ENCODE assay signal across 10 cellular contexts in the genomic region with DNA sequence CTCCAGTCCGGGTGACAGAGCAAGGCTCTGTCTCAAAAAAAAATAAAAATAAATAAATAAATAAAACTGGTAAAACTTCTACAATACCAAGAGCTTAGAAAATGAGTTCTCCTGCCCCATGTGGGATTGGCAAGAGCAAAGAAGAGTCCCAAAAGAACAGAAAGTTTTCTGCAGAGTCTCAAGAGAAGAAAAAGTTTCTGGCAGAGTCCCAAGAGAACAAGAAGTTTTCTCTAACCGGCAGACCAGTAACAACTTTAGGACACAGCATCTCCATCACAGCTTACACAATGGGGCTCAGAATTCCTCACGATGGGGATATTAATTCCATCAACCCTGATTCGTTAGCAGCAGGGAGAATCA. TPM values are rescaled to one million over a fixed set of nuclear protein-coding genes. Genes with fewer than 3 reads are reported as not detected.
DNase-seq lines count a peak whose midpoint lies in the region; ATAC-seq and TF ChIP-seq lines count a peak whose summit lies in the region.
"Had no signal": no experiment of that assay in that cellular context is flagged by ENCODE, and none has a peak within 500 bp of the region (broad histone marks: within the 10 kb centered on the region; RNA-seq: fewer than 3 reads in every experiment).

No MANE protein-coding gene starts in this region.

- H4K20me1 ChIP-seq in hepatocyte (ENCODE audit: insufficient read depth, poor library complexity, severe bottlenecking): no peaks in the 10 kb centered on the region

- H3K27ac ChIP-seq in hepatocyte: no peak overlapping the region
- H3K27ac ChIP-seq in skin epidermis: peak overlapping the region in 8 of 21 experiments; percentile 58 to 88 (median 81)

- H3K4me1 Mint-ChIP-seq in activated B cell treated with CpG ODN at 0.5 μM for 24 hours: peaks cover 25% of the 10 kb centered on the region

- DNase-seq in HAP-1 (ENCODE audit: low spot score in 2 of 2) (no peak), activated B cell treated with CpG ODN at 0.5 μM for 24 hours (no peak), hepatocyte (ENCODE audit: low spot score) (no peak), KG1 (lab: John Stamatoyannopoulos, UW) (no peak), foreskin melanocyte (no peak)
- DNase-seq: activated effector memory CD4-positive, alpha-beta T cell treated with anti-CD3 and anti-CD28 coated beads, Interleukin-2, amount 50 U/mL, for 16 hours; NCI-H2029 had no signal

- H3K4me2 ChIP-seq in hepatocyte: peak overlapping the region; percentile 85

- H3K27ac Mint-ChIP-seq in activated B cell treated with CpG ODN at 0.5 μM for 24 hours: peak overlapping the region; percentile 91

- no peaks in the 10 kb centered on the region for H3K79me2 ChIP-seq in hepatocyte

- H2AFZ ChIP-seq in hepatocyte: no peak overlapping the region

- peaks cover 3% of the 10 kb centered on the region for H3K27me3 Mint-ChIP-seq in activated B cell treated with CpG ODN at 0.5 μM for 24 hours

- H3K9me3 Mint-ChIP-seq in activated B cell treated with CpG ODN at 0.5 μM for 24 hours: no peaks in the 10 kb centered on the region

- in situ Hi-C loops in HAP-1 (cut with MboI; ENCODE audit: low sequenced_read_pairs): no loop called here

- H3K4me3 ChIP-seq in HAP-1 (peak overlapping the region; percentile 60), hepatocyte (no peak overlapping the region), skin epidermis (peak overlapping the region in 6 of 7 experiments; percentile 43 to 82 (median 66))

- no peak for TF ChIP-seq CTCF in activated B cell treated with CpG ODN at 0.5 μM for 24 hours (IDR thresholded peaks at IDR 0.05)
- TF ChIP-seq CTCF in hepatocyte (IDR thresholded peaks at IDR 0.05; ENCODE audit: poor library complexity): no peak

- H3K4me1 ChIP-seq in HAP-1 (peaks cover 11% of the 10 kb centered on the region), hepatocyte (ENCODE audit: insufficient read depth) (peaks cover 13% of the 10 kb centered on the region)

- H3K4me3 Mint-ChIP-seq in activated B cell treated with CpG ODN at 0.5 μM for 24 hours: peak overlapping the region; percentile 99

- intact Hi-C loops in activated B cell treated with CpG ODN at 0.5 μM for 24 hours (cut with micrococcal nuclease): no loop called here

- POLR2A ChIA-PET in activated B cell treated with CpG ODN at 0.5 μM for 24 hours (lab: Charles Lee): no interaction called here

- no peaks in the 10 kb centered on the region for H3K27me3 ChIP-seq in HAP-1 (ENCODE audit: low read depth)
- H3K27me3 ChIP-seq in hepatocyte: no peaks in the 10 kb centered on the region

- ATAC-seq in activated B cell treated with CpG ODN at 0.5 μM for 24 hours (ENCODE audit: low read depth) (no peak), GM19023 (IDR thresholded peaks at IDR 0.05; ENCODE audit: unreplicated experiment) (no peak)
- ATAC-seq in activated CD4-positive, CD25-positive, alpha-beta regulatory T cell treated with anti-CD3 and anti-CD28 coated beads, Interleukin-2, amount 50 U/mL, for 24 hours: no peak

- H3K36me3 Mint-ChIP-seq in activated B cell treated with CpG ODN at 0.5 μM for 24 hours (ENCODE audit: low read depth): peaks cover 16% of the 10 kb centered on the region

- H3K9me3 ChIP-seq in HAP-1: no peaks in the 10 kb centered on the region
- H3K9me3 ChIP-seq in hepatocyte (ENCODE audit: low read depth): no peaks in the 10 kb centered on the region

- 80% methylated on average over 4 of the region's 4 CpGs for WGBS in hepatocyte (ENCODE audit: low lambda C conversion rate, missing lambda C conversion rate)

- H3K36me3 ChIP-seq in HAP-1 (replicated peaks) (no peaks in the 10 kb centered on the region; the same call in 1 of the 2 replicates), hepatocyte (replicated peaks; ENCODE audit: insufficient read depth, low read depth) (no peaks in the 10 kb centered on the region)

- CTCF ChIA-PET in activated B cell treated with CpG ODN at 0.5 μM for 24 hours (lab: Charles Lee): no interaction called here

- no peaks in the 10 kb centered on the region for H3K9me2 ChIP-seq in hepatocyte (replicated peaks; ENCODE audit: insufficient read depth)

RNA-seq across cellular contexts. Expression of a gene that starts 1.1 kb away (rescaled TPM):
- 27.2 and 34.8 TPM in 2 replicates for total RNA-seq in activated B cell treated with CpG ODN at 0.5 μM for 24 hours
- 39.1 and 62.6 TPM in 2 replicates for total RNA-seq in hepatocyte
- 27.5 and 37.7 TPM in 2 replicates for polyA plus RNA-seq in hepatocyte
